Comparison of ENCODE assay signal across 20 cellular contexts in the genomic region with DNA sequence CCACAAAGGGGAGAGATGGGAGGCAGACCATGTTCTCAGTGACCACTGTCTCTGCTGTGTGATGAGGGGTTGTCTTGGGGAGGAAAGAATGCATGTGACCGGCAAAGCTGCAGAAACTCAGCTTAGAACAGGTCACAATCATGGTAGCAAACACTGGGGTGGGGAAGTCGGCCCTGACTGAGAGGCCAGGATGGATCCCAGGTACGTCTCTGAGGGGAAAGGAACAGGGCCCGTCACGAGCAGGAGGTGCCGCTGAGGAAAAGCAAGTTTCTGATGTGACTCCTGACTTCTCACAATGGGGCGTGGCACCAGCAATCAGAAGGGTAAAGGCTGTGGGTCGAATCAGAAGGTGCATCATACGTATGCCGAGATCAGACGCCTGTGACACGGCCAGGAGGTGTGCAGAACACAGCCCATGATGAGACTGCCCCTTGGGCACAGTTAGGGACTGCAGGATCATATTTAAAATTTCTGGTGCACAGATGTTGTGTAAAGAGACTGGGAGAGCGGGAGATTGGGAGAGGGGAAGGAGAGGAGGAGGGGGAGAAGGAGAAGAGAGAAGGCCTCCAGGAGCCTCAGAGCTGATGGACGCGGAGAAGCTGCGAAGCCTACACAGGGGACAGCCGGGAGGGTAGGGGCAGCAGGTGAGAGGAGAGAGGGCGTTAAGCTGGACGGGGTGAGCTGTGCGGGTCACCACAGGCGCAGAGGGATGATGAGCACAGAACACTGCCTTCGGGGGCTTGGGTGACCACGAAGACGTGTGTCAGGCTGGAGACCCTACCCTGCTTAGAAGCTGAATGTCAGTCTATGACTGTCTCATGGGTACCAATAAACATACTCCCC. TPM values are rescaled to one million over a fixed set of nuclear protein-coding genes. Genes with fewer than 3 reads are reported as not detected.
DNase-seq lines count a peak whose midpoint lies in the region; ATAC-seq, FAIRE-seq and TF ChIP-seq lines count a peak whose summit lies in the region.
"Had no signal": no experiment of that assay in that cellular context is flagged by ENCODE, and none has a peak within 500 bp of the region (broad histone marks: within the 10 kb centered on the region; RNA-seq: fewer than 3 reads in every experiment).

No MANE protein-coding gene starts in this region.

- H3K4me3 Mint-ChIP-seq in activated naive CD8-positive, alpha-beta T cell, result peak overlapping the region; percentile 2
- H3K4me3 Mint-ChIP-seq in activated naive CD8-positive, alpha-beta T cell treated with anti-CD3 and anti-CD28 coated beads, Interleukin-2, amount 50 U/mL, for 24 hours, result no peak overlapping the region
- peak overlapping the region; percentile 33 to 66 (median 50) for H3K4me3 Mint-ChIP-seq in immature natural killer cell
- H3K4me3 Mint-ChIP-seq: GM23338 had no signal

- H3K36me3 ChIP-seq in neuronal stem cell (replicated peaks in 1 of 2; ENCODE audit: control insufficient read depth in 2 of 2, insufficient read depth in 2 of 2, low read length in 2 of 2) (no peaks in the 10 kb centered on the region), GM23248 (ENCODE audit: low read depth) (no peaks in the 10 kb centered on the region)

- no peaks in the 10 kb centered on the region for H3K9me3 Mint-ChIP-seq in activated naive CD8-positive, alpha-beta T cell (ENCODE audit: low read depth)
- no peaks in the 10 kb centered on the region for H3K9me3 Mint-ChIP-seq in activated naive CD8-positive, alpha-beta T cell treated with anti-CD3 and anti-CD28 coated beads, Interleukin-2, amount 50 U/mL, for 24 hours
- H3K9me3 Mint-ChIP-seq in immature natural killer cell, result peaks cover 0 to under 1% (median 0%) of the 10 kb centered on the region in 6 donors
- H3K9me3 Mint-ChIP-seq: GM23338 had no signal

- no peak overlapping the region for H3K23ac ChIP-seq in neuronal stem cell (ENCODE audit: low read depth, low read length, poor library complexity)

- H4K20me1 ChIP-seq in GM23248 (ENCODE audit: insufficient read depth), result no peaks in the 10 kb centered on the region

- in situ Hi-C loops in GM23248 (cut with MboI), result no loop called here

- no peak overlapping the region for H4K8ac ChIP-seq in neuronal stem cell (ENCODE audit: low read depth, low read length)

- H3K36me3 Mint-ChIP-seq in activated naive CD8-positive, alpha-beta T cell, result no peaks in the 10 kb centered on the region
- no peaks in the 10 kb centered on the region for H3K36me3 Mint-ChIP-seq in activated naive CD8-positive, alpha-beta T cell treated with anti-CD3 and anti-CD28 coated beads, Interleukin-2, amount 50 U/mL, for 24 hours (ENCODE audit: low read depth)
- no peaks in the 10 kb centered on the region for H3K36me3 Mint-ChIP-seq in immature natural killer cell
- H3K36me3 Mint-ChIP-seq: CD4-positive, alpha-beta memory T cell had no signal

- H3K9ac ChIP-seq in neuronal stem cell (ENCODE audit: low read depth, low read length, poor library complexity) (no peak overlapping the region), GM23248 (no peak overlapping the region)

- WGBS in neuronal stem cell (ENCODE audit: extremely low coverage in 2 of 2, insufficient read length in 2 of 2, insufficient replicate concordance in 1 of 2), 2 donors, result no CpG with 5 or more reads among the region's 24 CpGs
- 49 to 52% methylated on average over 22 to 24 of the region's 24 CpGs for WGBS in GM23248 (ENCODE audit: low coverage in 1 of 2, low lambda C conversion rate in 2 of 2, missing lambda C conversion rate in 2 of 2), 2 experiments

- H2AK5ac ChIP-seq in neuronal stem cell (ENCODE audit: low read depth, low read length), result peak overlapping the region; percentile 71

- no peak overlapping the region for H2AFZ ChIP-seq in neuronal stem cell (ENCODE audit: low read length)
- no peak overlapping the region for H2AFZ ChIP-seq in GM23248
- H2AFZ ChIP-seq: GM23338 had no signal

- peaks cover 0 to 31% (median 0%) of the 10 kb centered on the region in 3 experiments for H3K27me3 ChIP-seq in neuronal stem cell (ENCODE audit: control insufficient read depth in 3 of 3, insufficient read depth in 3 of 3, low read depth in 1 of 3, low read length in 3 of 3)
- H3K27me3 ChIP-seq in GM23248 (replicated peaks; ENCODE audit: insufficient read depth), result peaks cover 19% of the 10 kb centered on the region

- no peak for TF ChIP-seq CTCF in GM10266 (IDR thresholded peaks at IDR 0.05; ENCODE audit: control insufficient read depth, insufficient read depth, low read depth, missing control alignments)

- no peaks in the 10 kb centered on the region for H3K79me1 ChIP-seq in neuronal stem cell (ENCODE audit: low read depth, low read length)

- H2BK12ac ChIP-seq in neuronal stem cell (ENCODE audit: low read length), result peak overlapping the region; percentile 75

- H3K27me3 Mint-ChIP-seq in activated naive CD8-positive, alpha-beta T cell, result peaks cover 6% of the 10 kb centered on the region
- peaks cover 32% of the 10 kb centered on the region for H3K27me3 Mint-ChIP-seq in activated naive CD8-positive, alpha-beta T cell treated with anti-CD3 and anti-CD28 coated beads, Interleukin-2, amount 50 U/mL, for 24 hours
- peaks cover 13 to 21% (median 17%) of the 10 kb centered on the region in 3 donors for H3K27me3 Mint-ChIP-seq in immature natural killer cell (ENCODE audit: low read depth in 3 of 3)

- peak overlapping the region; percentile 76 for H3K18ac ChIP-seq in neuronal stem cell (ENCODE audit: low read length)

- no peak overlapping the region for H3K27ac Mint-ChIP-seq in activated naive CD8-positive, alpha-beta T cell
- no peak overlapping the region for H3K27ac Mint-ChIP-seq in activated naive CD8-positive, alpha-beta T cell treated with anti-CD3 and anti-CD28 coated beads, Interleukin-2, amount 50 U/mL, for 24 hours
- peak overlapping the region in 2 of 6 donors; percentile 40 to 66 for H3K27ac Mint-ChIP-seq in immature natural killer cell
- H3K27ac Mint-ChIP-seq: GM23338 had no signal

- ATAC-seq in activated naive CD8-positive, alpha-beta T cell treated with anti-CD3 and anti-CD28 coated beads, Interleukin-2, amount 50 U/mL, for 24 hours, result no peak
- ATAC-seq: GM23338 had no signal

- no peak overlapping the region for H3K4me2 ChIP-seq in neuronal stem cell (ENCODE audit: insufficient read depth, low read length, poor library complexity, severe bottlenecking)
- H3K4me2 ChIP-seq in GM23248 (ENCODE audit: unreplicated experiment), result no peak overlapping the region
- H3K4me2 ChIP-seq: GM23338 had no signal

- DNase-seq in activated naive CD8-positive, alpha-beta T cell treated with anti-CD3 and anti-CD28 coated beads, Interleukin-2, amount 50 U/mL, for 24 hours, result no peak
- DNase-seq in immature natural killer cell (no peak), neuronal stem cell (ENCODE audit: low spot score) (no peak), frontal cortex (ENCODE audit: low spot score in 2 of 2) (no peak), GM10266 (ENCODE audit: extremely low spot score) (no peak), GM23248 (no peak), SKM-1 (lab: John Stamatoyannopoulos, UW; ENCODE audit: unreplicated experiment) (no peak)
- DNase-seq: AML-193, GF-D8, IMR-90, Kasumi-1, NCI-H187 treated with DMSO at 0.1 percent for 48 hours, NCI-H2171, NCI-H82 had no signal

- H4K91ac ChIP-seq in neuronal stem cell (ENCODE audit: low read depth, low read length, poor library complexity), result peak overlapping the region; percentile 73

- H3K4me1 Mint-ChIP-seq in activated naive CD8-positive, alpha-beta T cell (ENCODE audit: low read depth), result peaks cover 11% of the 10 kb centered on the region
- H3K4me1 Mint-ChIP-seq in activated naive CD8-positive, alpha-beta T cell treated with anti-CD3 and anti-CD28 coated beads, Interleukin-2, amount 50 U/mL, for 24 hours, result peaks cover 10% of the 10 kb centered on the region
- H3K4me1 Mint-ChIP-seq in immature natural killer cell, result peaks cover 32 to 45% of the 10 kb centered on the region in 2 donors

- H3K4me3 ChIP-seq in neuronal stem cell (ENCODE audit: low read length in 2 of 2) (no peak overlapping the region), GM23248 (no peak overlapping the region)
- H3K4me3 ChIP-seq: GM23338 had no signal

- no peak overlapping the region for H3K4ac ChIP-seq in neuronal stem cell (ENCODE audit: low read length)

- H2BK15ac ChIP-seq in neuronal stem cell (ENCODE audit: low read length), result peak overlapping the region; percentile 2

- no peak overlapping the region for H3K14ac ChIP-seq in neuronal stem cell (ENCODE audit: low read length)

- H2BK5ac ChIP-seq in neuronal stem cell (ENCODE audit: low read length), result no peak overlapping the region

- H2BK120ac ChIP-seq in neuronal stem cell (ENCODE audit: low read depth, low read length), result no peak overlapping the region

- H3K9me3 ChIP-seq in neuronal stem cell (replicated peaks in 1 of 2; ENCODE audit: control insufficient read depth in 2 of 2, insufficient read depth in 1 of 2, low read depth in 1 of 2, low read length in 2 of 2) (no peaks in the 10 kb centered on the region), GM23248 (ENCODE audit: low read depth) (no peaks in the 10 kb centered on the region)

- no peak for FAIRE-seq in frontal cortex (lab: Jason Lieb, UNC)

- no peaks in the 10 kb centered on the region for H3K79me2 ChIP-seq in GM23248 (ENCODE audit: insufficient read depth)

- H3K9me2 ChIP-seq in GM23248 (ENCODE audit: insufficient read depth), result no peaks in the 10 kb centered on the region

- no peaks in the 10 kb centered on the region for H3K4me1 ChIP-seq in neuronal stem cell (ENCODE audit: control insufficient read depth in 2 of 2, insufficient read depth in 1 of 2, low read depth in 1 of 2, low read length in 2 of 2)
- H3K4me1 ChIP-seq in GM23248 (ENCODE audit: insufficient read depth), result no peaks in the 10 kb centered on the region

- H3K27ac ChIP-seq in neuronal stem cell (replicated peaks; ENCODE audit: low read length) (no peak overlapping the region), GM23248 (no peak overlapping the region)

- H3F3A ChIP-seq in GM23248 (ENCODE audit: insufficient read depth), result no peaks in the 10 kb centered on the region

RNA-seq across cellular contexts. Expression of a gene that starts 30.7 kb away (rescaled TPM):
- polyA plus RNA-seq in immature natural killer cell, result not detected
- not detected for polyA plus RNA-seq in neuronal stem cell (2013, experiment 1 of 2)
- polyA plus RNA-seq in neuronal stem cell (2013, experiment 2 of 2), result not detected
- total RNA-seq in frontal cortex, result not detected
- not detected in 2 replicates for total RNA-seq in GM23248 (2014; rRNA removed; shearing (Covaris generic))
- polyA plus RNA-seq in GM23248 (2016; fragmentation: Nextera tagmentation; extraction: Ambion mirVana), result not detected in 2 replicates
- total RNA-seq: A673; CD4-positive, alpha-beta memory T cell; GM23338; IMR-90; NCI-H460; RPMI7951 had no signal
- polyA plus RNA-seq: CD4-positive, alpha-beta memory T cell; GM23338; IMR-90 had no signal

RNA-seq across cellular contexts. Expression of a gene that starts 36.7 kb away (rescaled TPM):
- polyA plus RNA-seq in immature natural killer cell (not detected), GM23248 (2016; fragmentation: Nextera tagmentation; extraction: Ambion mirVana) (not detected in 2 replicates)
- not detected for polyA plus RNA-seq in neuronal stem cell (2013, experiment 1 of 2)
- not detected for polyA plus RNA-seq in neuronal stem cell (2013, experiment 2 of 2)
- total RNA-seq in frontal cortex, result not detected
- not detected in 2 replicates for total RNA-seq in GM23248 (2014; rRNA removed; shearing (Covaris generic))
- total RNA-seq: A673; CD4-positive, alpha-beta memory T cell; GM23338; IMR-90; NCI-H460; RPMI7951 had no signal
- polyA plus RNA-seq: CD4-positive, alpha-beta memory T cell; GM23338; IMR-90 had no signal

RNA-seq across cellular contexts. Expression of a gene that starts 38.3 kb away (rescaled TPM):
- polyA plus RNA-seq in immature natural killer cell, result not detected
- not detected for polyA plus RNA-seq in neuronal stem cell (2013, experiment 1 of 2)
- polyA plus RNA-seq in neuronal stem cell (2013, experiment 2 of 2), result not detected
- not detected for total RNA-seq in frontal cortex
- total RNA-seq in GM23248 (2014; rRNA removed; shearing (Covaris generic)), result not detected in 2 replicates
- polyA plus RNA-seq in GM23248 (2016; fragmentation: Nextera tagmentation; extraction: Ambion mirVana), result not detected in 2 replicates
- total RNA-seq: A673; CD4-positive, alpha-beta memory T cell; GM23338; IMR-90; NCI-H460; RPMI7951 had no signal
- polyA plus RNA-seq: CD4-positive, alpha-beta memory T cell; GM23338; IMR-90 had no signal

RNA-seq across cellular contexts. Expression of a gene that starts 52.0 kb away (rescaled TPM):
- polyA plus RNA-seq in immature natural killer cell (not detected), GM23248 (2016; fragmentation: Nextera tagmentation; extraction: Ambion mirVana) (not detected in 2 replicates)
- polyA plus RNA-seq in neuronal stem cell (2013, experiment 1 of 2), result not detected
- polyA plus RNA-seq in neuronal stem cell (2013, experiment 2 of 2), result not detected
- not detected for total RNA-seq in frontal cortex
- total RNA-seq in GM23248 (2014; rRNA removed; shearing (Covaris generic)), result not detected in 2 replicates
- total RNA-seq: A673; CD4-positive, alpha-beta memory T cell; GM23338; IMR-90; NCI-H460; RPMI7951 had no signal
- polyA plus RNA-seq: CD4-positive, alpha-beta memory T cell; GM23338; IMR-90 had no signal
